ENCODE assay signal across 8 cellular contexts in the genomic region with DNA sequence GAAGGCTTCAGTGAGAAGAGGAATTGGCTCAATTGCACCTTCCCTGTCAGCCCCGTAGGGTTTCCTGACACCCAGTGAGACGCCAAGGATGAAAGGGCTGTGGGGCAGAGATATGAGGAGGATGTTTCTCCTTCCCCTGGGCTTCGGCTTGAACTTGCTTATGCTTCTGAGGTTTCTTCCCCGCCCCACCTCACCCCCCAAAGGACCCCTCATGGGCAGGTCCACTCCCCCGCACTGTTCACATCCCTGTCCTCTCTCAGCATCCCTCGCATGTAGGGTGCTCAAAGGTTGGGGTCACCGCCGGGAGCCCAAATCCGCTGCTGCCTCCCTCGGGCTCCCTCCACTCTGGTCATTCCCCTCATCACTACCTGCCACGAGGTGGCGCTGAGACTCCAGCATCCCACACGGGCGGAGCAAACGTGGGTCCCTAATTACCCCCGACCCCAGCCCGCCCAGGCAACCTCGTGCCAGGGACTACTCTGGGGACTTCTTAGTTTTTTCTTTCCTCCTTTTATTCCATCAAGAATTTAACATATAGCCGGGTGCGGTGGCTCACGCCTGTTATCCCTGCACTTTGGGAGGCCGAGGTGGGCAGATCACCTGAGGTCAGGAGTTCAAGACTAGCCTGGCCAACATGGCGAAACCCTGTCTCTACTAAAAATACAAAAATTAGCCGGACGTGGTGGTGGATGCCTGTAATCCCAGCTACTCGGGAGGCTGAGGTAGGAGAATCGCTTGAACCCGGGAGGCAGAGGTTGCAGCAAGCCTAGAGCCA. TPM values are rescaled to one million over a fixed set of nuclear protein-coding genes. Genes with fewer than 3 reads are reported as not detected.
DNase-seq lines count a peak whose midpoint lies in the region; ATAC-seq and TF ChIP-seq lines count a peak whose summit lies in the region.

No MANE protein-coding gene starts in this region.

- H3K4me3 Mint-ChIP-seq in Caco-2 (ENCODE audit: unreplicated experiment): no peak overlapping the region

- no peaks in the 10 kb centered on the region for H3K36me3 ChIP-seq in Caco-2 (ENCODE audit: control insufficient read depth, insufficient read depth, low read length)
- H3K36me3 ChIP-seq in Karpas-422 (ENCODE audit: insufficient read depth, low read length): no peaks in the 10 kb centered on the region
- no peaks in the 10 kb centered on the region for H3K36me3 ChIP-seq in liver (ENCODE audit: control insufficient read depth in 4 of 4, insufficient read depth in 3 of 4, low read depth in 1 of 4, low read length in 3 of 4)

- 24% methylated on average over 28 of the region's 28 CpGs for WGBS in liver

- no TSS peak for BruUV-seq in Caco-2 (replicated peaks; lab: Mats Ljungman, UMichigan)

- no peak for ATAC-seq in GM19328 (IDR thresholded peaks at IDR 0.05; ENCODE audit: unreplicated experiment)

- H3K9me2 ChIP-seq in Karpas-422 (replicated peaks; ENCODE audit: insufficient read depth, low read length): no peaks in the 10 kb centered on the region

- H3K27me3 ChIP-seq in Caco-2 (replicated peaks; ENCODE audit: control insufficient read depth, insufficient read depth, low read length): no peaks in the 10 kb centered on the region
- no peaks in the 10 kb centered on the region for H3K27me3 ChIP-seq in Karpas-422 (ENCODE audit: low read length)
- H3K27me3 ChIP-seq in liver (ENCODE audit: control insufficient read depth in 4 of 4, insufficient read depth in 4 of 4, low read length in 3 of 4): peaks cover 0 to 5% (median 0%) of the 10 kb centered on the region in 4 donors

- H3K4me3 ChIP-seq in Caco-2 (ENCODE audit: low read depth, low read length) (no peak overlapping the region), Karpas-422 (ENCODE audit: low read length) (no peak overlapping the region), liver (ENCODE audit: low read depth in 1 of 3, low read length in 3 of 3) (no peak overlapping the region)

- TF ChIP-seq CTCF in Caco-2 (IDR thresholded peaks at IDR 0.05; ENCODE audit: insufficient read depth in 1 of 2, low read depth in 1 of 2, low read length in 1 of 2, severe bottlenecking in 1 of 2, unreplicated experiment in 1 of 2): peak; percentile 87 to 91
- TF ChIP-seq CTCF in liver (IDR thresholded peaks at IDR 0.05; ENCODE audit: low read depth, low read length, missing input control): peak; percentile 72

- no peaks in the 10 kb centered on the region for H3K36me3 Mint-ChIP-seq in Caco-2 (ENCODE audit: insufficient read depth, unreplicated experiment)

- H3K4me2 ChIP-seq in Karpas-422 (ENCODE audit: low read depth, low read length, poor library complexity, severe bottlenecking): no peak overlapping the region

- TF ChIP-seq RAD21 in liver (IDR thresholded peaks at IDR 0.05): peak; percentile 81 to 87

- H3K79me2 ChIP-seq in Karpas-422 (ENCODE audit: low read length): no peaks in the 10 kb centered on the region

- H3K9me3 Mint-ChIP-seq in Caco-2 (ENCODE audit: unreplicated experiment): no peaks in the 10 kb centered on the region

- no peaks in the 10 kb centered on the region for H4K20me1 ChIP-seq in Karpas-422 (ENCODE audit: insufficient read depth, low read depth, low read length)

- intact Hi-C loops in Caco-2 (cut with micrococcal nuclease; ENCODE audit: unreplicated experiment): loop anchor here (1.0 kb wide), 1 partner anchor 56 kb away; no protein-coding TSS in a partner anchor

- peak; percentile 70 to 80 for DNase-seq in Caco-2
- DNase-seq in Karpas-422: peak; percentile 88
- DNase-seq in activated CD4-positive, CD25-positive, alpha-beta regulatory T cell treated with anti-CD3 and anti-CD28 coated beads, Interleukin-2, amount 50 U/mL, for 16 hours (ENCODE audit: low read depth, low spot score): peak; percentile 55
- DNase-seq in central memory CD4-positive, alpha-beta T cell: peak; percentile 56
- peak; percentile 49 to 54 for DNase-seq in stimulated activated CD8-positive, alpha-beta memory T cell treated with anti-CD3 and anti-CD28 coated beads, Interleukin-2, amount 100 ng/mL, for 1 hour (ENCODE audit: low read depth in 2 of 2)
- no peak for DNase-seq in NCI-H128 (lab: John Stamatoyannopoulos, UW; ENCODE audit: unreplicated experiment)

- H3K4me1 ChIP-seq in Caco-2 (no peaks in the 10 kb centered on the region), Karpas-422 (ENCODE audit: low read length) (peaks cover 6% of the 10 kb centered on the region), liver (ENCODE audit: control insufficient read depth in 4 of 4, insufficient read depth in 4 of 4, low read length in 3 of 4) (no peaks in the 10 kb centered on the region)

- H3K4me1 Mint-ChIP-seq in Caco-2 (ENCODE audit: low read depth, unreplicated experiment): no peaks in the 10 kb centered on the region

- H3K9ac ChIP-seq in Karpas-422 (ENCODE audit: low read length): no peak overlapping the region
- H3K9ac ChIP-seq in liver (ENCODE audit: low read depth in 1 of 2, low read length in 2 of 2): no peak overlapping the region

- no peaks in the 10 kb centered on the region for H3K9me3 ChIP-seq in Caco-2
- H3K9me3 ChIP-seq in Karpas-422 (ENCODE audit: low read length): no peaks in the 10 kb centered on the region
- no peaks in the 10 kb centered on the region for H3K9me3 ChIP-seq in liver (ENCODE audit: control insufficient read depth in 4 of 4, low read length in 3 of 4)

- no peak overlapping the region for H2AFZ ChIP-seq in Karpas-422 (ENCODE audit: low read length)

- no peak overlapping the region for H3K27ac Mint-ChIP-seq in Caco-2 (ENCODE audit: unreplicated experiment)

- H3K27me3 Mint-ChIP-seq in Caco-2 (ENCODE audit: insufficient read depth, unreplicated experiment): no peaks in the 10 kb centered on the region

- POLR2A ChIA-PET in Caco-2 (lab: Charles Lee): no interaction called here

- CTCF ChIA-PET in Caco-2 (lab: Charles Lee): no interaction called here

- no peak overlapping the region for H3K27ac ChIP-seq in Karpas-422 (ENCODE audit: low read length)
- H3K27ac ChIP-seq in liver (ENCODE audit: low read depth in 1 of 2, low read length in 2 of 2): no peak overlapping the region

TF ChIP-seq in liver, 16 proteins besides CTCF, POLR2A, EP300 and RAD21:
- TF ChIP-seq SP1 (IDR thresholded peaks at IDR 0.05) (no peak), RXRA (IDR thresholded peaks at IDR 0.05) (no peak), GABPA (IDR thresholded peaks at IDR 0.05 in 1 of 2, conservative IDR thresholded peaks at IDR 0.05 in 1 of 2) (no peak), FOXA2 (IDR thresholded peaks at IDR 0.05) (no peak), FOXA1 (IDR thresholded peaks at IDR 0.05) (no peak)
- TF ChIP-seq, protein P1, sequence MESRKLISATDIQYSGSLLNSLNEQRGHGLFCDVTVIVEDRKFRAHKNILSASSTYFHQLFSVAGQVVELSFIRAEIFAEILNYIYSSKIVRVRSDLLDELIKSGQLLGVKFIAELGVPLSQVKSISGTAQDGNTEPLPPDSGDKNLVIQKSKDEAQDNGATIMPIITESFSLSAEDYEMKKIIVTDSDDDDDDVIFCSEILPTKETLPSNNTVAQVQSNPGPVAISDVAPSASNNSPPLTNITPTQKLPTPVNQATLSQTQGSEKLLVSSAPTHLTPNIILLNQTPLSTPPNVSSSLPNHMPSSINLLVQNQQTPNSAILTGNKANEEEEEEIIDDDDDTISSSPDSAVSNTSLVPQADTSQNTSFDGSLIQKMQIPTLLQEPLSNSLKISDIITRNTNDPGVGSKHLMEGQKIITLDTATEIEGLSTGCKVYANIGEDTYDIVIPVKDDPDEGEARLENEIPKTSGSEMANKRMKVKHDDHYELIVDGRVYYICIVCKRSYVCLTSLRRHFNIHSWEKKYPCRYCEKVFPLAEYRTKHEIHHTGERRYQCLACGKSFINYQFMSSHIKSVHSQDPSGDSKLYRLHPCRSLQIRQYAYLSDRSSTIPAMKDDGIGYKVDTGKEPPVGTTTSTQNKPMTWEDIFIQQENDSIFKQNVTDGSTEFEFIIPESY (IDR thresholded peaks at IDR 0.05): no peak

RNA-seq across cellular contexts. Expression of a gene that starts 3.3 kb away (rescaled TPM):
- total RNA-seq in Caco-2 (2022) (not detected in 2 replicates), liver (not detected)
- not detected in 2 replicates for total RNA-seq in Karpas-422 (2014; rRNA removed; shearing (Covaris generic); ENCODE audit: low replicate concordance)
- polyA plus RNA-seq in liver: under 1 TPM in 1 of 2 donors, not detected in 1; 0.01 TPM

RNA-seq across cellular contexts. Expression of a gene that starts 5.9 kb away (rescaled TPM):
- total RNA-seq in Caco-2 (2022): not detected in 2 replicates
- total RNA-seq in Karpas-422 (2014; rRNA removed; shearing (Covaris generic); ENCODE audit: low replicate concordance): not detected in 2 replicates
- not detected for total RNA-seq in liver
- under 1 TPM in 1 of 2 donors, not detected in 1; 0.08 TPM for polyA plus RNA-seq in liver
